In genomic region chr2:86622878-86623548, GRCh38 we compare ENCODE assay signal across 8 cellular contexts. TPM values are rescaled to one million over a fixed set of nuclear protein-coding genes. Genes with fewer than 3 reads are reported as not detected.
DNase-seq lines count a peak whose midpoint lies in the region; ATAC-seq, FAIRE-seq and TF ChIP-seq lines count a peak whose summit lies in the region.

No MANE protein-coding gene starts in this region.

- peak overlapping the region; percentile 88 for H3K9ac ChIP-seq in parathyroid adenoma

- no peaks in the 10 kb centered on the region for H3K9me3 ChIP-seq in parathyroid adenoma (ENCODE audit: control insufficient read depth, low read length)

- no peaks in the 10 kb centered on the region for H3K9me3 Mint-ChIP-seq in activated naive CD4-positive, alpha-beta T cell treated with anti-CD3 and anti-CD28 coated beads for 36 hours

- CTCF ChIA-PET in activated naive CD4-positive, alpha-beta T cell treated with anti-CD3 and anti-CD28 coated beads for 36 hours (lab: Charles Lee): interaction anchor here (0.9 to 1.4 kb wide), 3 partner anchors 13 to 59 kb away, joined by 3 read pairs; no protein-coding TSS in a partner anchor

- H3K4me1 ChIP-seq in parathyroid adenoma: no peaks in the 10 kb centered on the region

- FAIRE-seq in urothelium cell line (lab: Jason Lieb, UNC): no peak

- H3K4me2 ChIP-seq in parathyroid adenoma (ENCODE audit: low read length): peak overlapping the region; percentile 81

- H3K79me2 ChIP-seq in parathyroid adenoma: peaks cover 17% of the 10 kb centered on the region

- H2AFZ ChIP-seq in parathyroid adenoma: peak overlapping the region; percentile 76

- intact Hi-C loops in activated naive CD4-positive, alpha-beta T cell treated with anti-CD3 and anti-CD28 coated beads for 36 hours (cut with micrococcal nuclease): loop anchor here (1.0 to 10.0 kb wide), 5 partner anchors 39 to 428 kb away; partner anchors contain the start of genes CHMP3, IMMT, KDM3A and MRPL35
- intact Hi-C loops in Right ventricle myocardium superior (cut with DNase I): loop anchor here (5.0 to 10.0 kb wide), 2 partner anchors 79 to 142 kb away; no protein-coding TSS in a partner anchor

- DNase-seq in AG08396 (ENCODE audit: low spot score) (peak; percentile 87), RPMI8226 (peak; percentile 72), Right ventricle myocardium superior (peak; percentile 78), urothelium cell line (ENCODE audit: low spot score) (peak; percentile 74)
- DNase-seq in activated naive CD4-positive, alpha-beta T cell treated with anti-CD3 and anti-CD28 coated beads for 36 hours: peak; percentile 45

- peak overlapping the region; percentile 93 for H3K27ac Mint-ChIP-seq in activated naive CD4-positive, alpha-beta T cell treated with anti-CD3 and anti-CD28 coated beads for 36 hours

- peak; percentile 25 for ATAC-seq in GM18873 (IDR thresholded peaks at IDR 0.05; ENCODE audit: low FRiP score, unreplicated experiment)
- ATAC-seq in HG03097 (IDR thresholded peaks at IDR 0.05; ENCODE audit: low FRiP score, unreplicated experiment): peak; percentile 50
- ATAC-seq in Right ventricle myocardium superior (ENCODE audit: poor library complexity): peak; percentile 68

- H3K4me3 ChIP-seq in parathyroid adenoma (ENCODE audit: low read depth, low read length): peak overlapping the region; percentile 79

- peak overlapping the region; percentile 92 for H3K4me3 Mint-ChIP-seq in activated naive CD4-positive, alpha-beta T cell treated with anti-CD3 and anti-CD28 coated beads for 36 hours

- no peaks in the 10 kb centered on the region for H3K27me3 ChIP-seq in parathyroid adenoma (ENCODE audit: control insufficient read depth, insufficient read depth, low read length)

- H3K27ac ChIP-seq in parathyroid adenoma: peak overlapping the region; percentile 95

- no peak for TF ChIP-seq CTCF in parathyroid adenoma (IDR thresholded peaks at IDR 0.05)

- H3K4me1 Mint-ChIP-seq in activated naive CD4-positive, alpha-beta T cell treated with anti-CD3 and anti-CD28 coated beads for 36 hours (ENCODE audit: low read depth): peaks cover 24% of the 10 kb centered on the region

- H3K27me3 Mint-ChIP-seq in activated naive CD4-positive, alpha-beta T cell treated with anti-CD3 and anti-CD28 coated beads for 36 hours (ENCODE audit: low read depth): no peaks in the 10 kb centered on the region

- H3K36me3 ChIP-seq in parathyroid adenoma (ENCODE audit: control insufficient read depth, insufficient read depth, low read length): no peaks in the 10 kb centered on the region

- H3K36me3 Mint-ChIP-seq in activated naive CD4-positive, alpha-beta T cell treated with anti-CD3 and anti-CD28 coated beads for 36 hours (ENCODE audit: low read depth): peaks cover 10% of the 10 kb centered on the region

RNA-seq across cellular contexts. Expression of gene RNF103, which starts 0.7 kb away (rescaled TPM):
- 10 to 100 TPM; 10.7 to 11.8 TPM for total RNA-seq in activated naive CD4-positive, alpha-beta T cell treated with anti-CD3 and anti-CD28 coated beads for 36 hours
- 51.7 TPM for total RNA-seq in Right ventricle myocardium superior

RNA-seq across cellular contexts. Expression of gene CHMP3, which starts 59.8 kb away (rescaled TPM):
- 10 to 100 TPM; 27.0 to 29.6 TPM for total RNA-seq in activated naive CD4-positive, alpha-beta T cell treated with anti-CD3 and anti-CD28 coated beads for 36 hours
- 173 TPM for total RNA-seq in Right ventricle myocardium superior

Comparison
In these comparisons a context has a peak if more than half of its experiments do, and no peak if none do; other contexts are left out.
1. Peak in every context shown above with its lines: DNase-seq, ATAC-seq, H3K4me3 ChIP-seq and H3K27ac ChIP-seq.